ENCODE assay signal across 1 cellular context in genomic region chr3:185976977-185977678, GRCh38.
TF ChIP-seq lines count a peak whose summit lies in the region.

No MANE protein-coding gene starts in this region.

TF ChIP-seq in H1, 55 proteins besides CTCF, POLR2A, EP300 and RAD21 (continued from another document):
- TF ChIP-seq BACH1 (IDR thresholded peaks at IDR 0.05; ENCODE audit: low read length): no peak
- no peak for TF ChIP-seq POU5F1 (IDR thresholded peaks at IDR 0.05; ENCODE audit: low read depth, low read length)
- no peak for TF ChIP-seq TCF12 (IDR thresholded peaks at IDR 0.05; ENCODE audit: low read depth, low read length)
- no peak for TF ChIP-seq ASH2L (IDR thresholded peaks at IDR 0.05; ENCODE audit: low read length)
- TF ChIP-seq EGR1 (IDR thresholded peaks at IDR 0.05; ENCODE audit: borderline replicate concordance, low read depth, low read length): no peak
- no peak for TF ChIP-seq TBP (IDR thresholded peaks at IDR 0.05; ENCODE audit: low read depth, low read length)
- TF ChIP-seq RBBP5 (IDR thresholded peaks at IDR 0.05; ENCODE audit: borderline replicate concordance, low read depth, low read length): no peak
- TF ChIP-seq BCL11A (IDR thresholded peaks at IDR 0.05; ENCODE audit: low read depth in 2 of 2, low read length in 2 of 2): no peak
- TF ChIP-seq CEBPB (IDR thresholded peaks at IDR 0.05; ENCODE audit: low read depth, low read length): no peak
- no peak for TF ChIP-seq SIX5 (IDR thresholded peaks at IDR 0.05; ENCODE audit: low read depth, low read length)
- TF ChIP-seq RFX5 (IDR thresholded peaks at IDR 0.05; ENCODE audit: borderline replicate concordance, low read depth, low read length): no peak
- no peak for TF ChIP-seq NANOG (IDR thresholded peaks at IDR 0.05; ENCODE audit: insufficient read depth, low read depth, low read length, poor library complexity, severe bottlenecking)
TF ChIP-seq in H1: peak in this region for 0.
